16 cellular contexts compared by ENCODE assay signal in genomic region chr7:17855202-17855601, GRCh38.
DNase-seq lines count a peak whose midpoint lies in the region; ATAC-seq and TF ChIP-seq lines count a peak whose summit lies in the region.
"Had no signal": no experiment of that assay in that cellular context is flagged by ENCODE, and none has a peak within 500 bp of the region (broad histone marks: within the 10 kb centered on the region; RNA-seq: fewer than 3 reads in every experiment).

No MANE protein-coding gene starts in this region.

- H3K27me3 Mint-ChIP-seq in natural killer cell treated with Interleukin-12 subunit alpha and Interleukin-12 subunit beta and Interleukin-15 and Interleukin-18, amount 100 ng/mL, for 72 hours: no peaks in the 10 kb centered on the region
- H3K27me3 Mint-ChIP-seq in natural killer cell (ENCODE audit: low read depth in 2 of 2): no peaks in the 10 kb centered on the region
- H3K27me3 Mint-ChIP-seq in T-helper 2 cell treated with Interferon-gamma antibody and Interleukin-4, amounts not matched to agents 5 μg/mL and 100 μg/mL, for 36 hours (ENCODE audit: low read depth): no peaks in the 10 kb centered on the region

- no peak for TF ChIP-seq CTCF in natural killer cell (IDR thresholded peaks at IDR 0.05)

- no peak for DNase-seq in natural killer cell treated with Interleukin-12 subunit alpha and Interleukin-12 subunit beta and Interleukin-15 and Interleukin-18, amount 100 ng/mL, for 72 hours (ENCODE audit: low spot score)
- DNase-seq in natural killer cell (no peak), globus pallidus (ENCODE audit: low spot score) (no peak), posterior cingulate gyrus (no peak)
- DNase-seq in T-helper 2 cell treated with Interferon-gamma antibody and Interleukin-4, amounts not matched to agents 5 μg/mL and 100 μg/mL, for 36 hours (ENCODE audit: low spot score): no peak
- DNase-seq: ACHN, AML-193, GOT3, NCI-H1436 treated with DMSO at 0.1 percent for 48 hours, NCI-H2081 treated with DMSO at 0.1 percent for 48 hours, NCI-H510A, NCI-H774, PC-9, SJCRH30 had no signal

- ATAC-seq in natural killer cell treated with Interleukin-12 subunit alpha and Interleukin-12 subunit beta and Interleukin-15 and Interleukin-18, amount 100 ng/mL, for 72 hours: peak in 1 of 2 donors; percentile 78
- ATAC-seq in natural killer cell: no peak
- peak; percentile 53 for ATAC-seq in GM21526 (IDR thresholded peaks at IDR 0.05; ENCODE audit: low FRiP score, unreplicated experiment)
- no peak for ATAC-seq in HG03521 (IDR thresholded peaks at IDR 0.05; ENCODE audit: unreplicated experiment)

- peak overlapping the region in 1 of 2 donors; percentile 36 for H3K27ac Mint-ChIP-seq in natural killer cell treated with Interleukin-12 subunit alpha and Interleukin-12 subunit beta and Interleukin-15 and Interleukin-18, amount 100 ng/mL, for 72 hours
- H3K27ac Mint-ChIP-seq in natural killer cell: no peak overlapping the region
- peak overlapping the region; percentile 79 for H3K27ac Mint-ChIP-seq in T-helper 2 cell treated with Interferon-gamma antibody and Interleukin-4, amounts not matched to agents 5 μg/mL and 100 μg/mL, for 36 hours

- peaks cover 19 to 51% of the 10 kb centered on the region in 2 donors for H3K4me1 Mint-ChIP-seq in natural killer cell treated with Interleukin-12 subunit alpha and Interleukin-12 subunit beta and Interleukin-15 and Interleukin-18, amount 100 ng/mL, for 72 hours (ENCODE audit: low read depth in 2 of 2)
- H3K4me1 Mint-ChIP-seq in natural killer cell: peaks cover under 1 to 32% of the 10 kb centered on the region in 2 donors
- H3K4me1 Mint-ChIP-seq in T-helper 2 cell treated with Interferon-gamma antibody and Interleukin-4, amounts not matched to agents 5 μg/mL and 100 μg/mL, for 36 hours (ENCODE audit: low read depth): peaks cover 34% of the 10 kb centered on the region

- intact Hi-C loops in natural killer cell (cut with micrococcal nuclease): no loop called here
- intact Hi-C loops in posterior cingulate gyrus (cut with DNase I): no loop called here

- peaks cover 42% of the 10 kb centered on the region for H3K36me3 Mint-ChIP-seq in natural killer cell treated with Interleukin-12 subunit alpha and Interleukin-12 subunit beta and Interleukin-15 and Interleukin-18, amount 100 ng/mL, for 72 hours
- H3K36me3 Mint-ChIP-seq in natural killer cell: peaks cover 33% of the 10 kb centered on the region
- peaks cover 62% of the 10 kb centered on the region for H3K36me3 Mint-ChIP-seq in T-helper 2 cell treated with Interferon-gamma antibody and Interleukin-4, amounts not matched to agents 5 μg/mL and 100 μg/mL, for 36 hours (ENCODE audit: low read depth)

- peaks cover 3% of the 10 kb centered on the region for H3K9me3 Mint-ChIP-seq in natural killer cell treated with Interleukin-12 subunit alpha and Interleukin-12 subunit beta and Interleukin-15 and Interleukin-18, amount 100 ng/mL, for 72 hours
- peaks cover 2 to 3% of the 10 kb centered on the region in 2 donors for H3K9me3 Mint-ChIP-seq in natural killer cell
- H3K9me3 Mint-ChIP-seq in T-helper 2 cell treated with Interferon-gamma antibody and Interleukin-4, amounts not matched to agents 5 μg/mL and 100 μg/mL, for 36 hours: peaks cover 21% of the 10 kb centered on the region

- peak overlapping the region; percentile 31 for H3K4me3 Mint-ChIP-seq in natural killer cell treated with Interleukin-12 subunit alpha and Interleukin-12 subunit beta and Interleukin-15 and Interleukin-18, amount 100 ng/mL, for 72 hours
- H3K4me3 Mint-ChIP-seq in natural killer cell: no peak overlapping the region
- peak overlapping the region; percentile 64 for H3K4me3 Mint-ChIP-seq in T-helper 2 cell treated with Interferon-gamma antibody and Interleukin-4, amounts not matched to agents 5 μg/mL and 100 μg/mL, for 36 hours
